8 cellular contexts compared by ENCODE assay signal in the genomic region with DNA sequence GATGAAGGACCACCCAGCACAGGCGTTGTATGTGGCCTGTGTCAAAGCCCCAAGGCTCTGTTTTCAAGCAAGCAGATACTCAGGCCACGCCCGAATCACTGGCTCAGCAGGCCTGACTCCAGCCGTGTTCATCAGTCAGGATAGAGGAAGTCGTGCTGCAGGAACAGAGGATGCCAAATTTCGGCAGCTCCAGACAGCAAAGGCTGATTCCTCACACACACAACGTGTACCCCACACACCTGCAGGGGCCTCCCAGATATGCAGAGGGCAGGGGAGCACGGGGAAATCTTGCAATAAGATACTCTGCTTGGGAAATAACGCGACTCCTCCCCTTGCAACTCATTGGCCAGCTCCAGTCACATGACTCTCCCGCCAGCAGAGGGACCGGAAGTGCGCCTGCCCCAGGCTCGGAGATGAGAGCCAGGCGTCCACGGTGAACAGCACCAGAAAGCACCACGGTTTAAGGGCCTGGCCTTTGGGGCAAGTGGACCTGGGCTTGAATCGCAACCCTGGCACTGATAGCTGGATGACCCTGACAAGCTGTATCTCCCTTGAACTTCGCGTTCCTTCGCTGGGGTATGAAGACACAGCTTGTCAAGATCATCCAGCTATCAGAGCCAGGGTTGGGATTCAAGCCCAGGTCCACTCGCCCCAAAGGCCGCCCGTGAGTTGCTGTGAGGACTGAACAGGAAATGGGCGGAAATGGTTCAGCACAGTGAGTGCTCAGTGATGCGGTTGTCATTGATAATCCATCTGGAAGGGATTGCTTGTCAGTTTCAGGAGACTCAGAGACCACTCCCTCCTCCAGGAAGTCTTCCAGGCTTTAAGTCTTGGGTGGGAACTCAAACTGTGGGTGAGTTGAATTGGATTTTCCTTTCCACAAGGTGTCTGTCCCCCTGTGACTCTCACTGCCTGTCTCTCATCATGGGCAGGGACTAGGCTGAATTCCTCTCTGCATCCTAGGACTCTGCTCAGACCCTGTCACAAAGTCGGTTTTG.
DNase-seq lines count a peak whose midpoint lies in the region; ATAC-seq and TF ChIP-seq lines count a peak whose summit lies in the region.

No MANE protein-coding gene starts in this region.

- DNase-seq in H7: peak; percentile 87
- DNase-seq in Panc1 (ENCODE audit: low read depth, low spot score): no peak
- DNase-seq in fibroblast of mammary gland (ENCODE audit: low read depth): peak; percentile 46
- peak; percentile 81 for DNase-seq in osteoblast (ENCODE audit: insufficient read length, low spot score, missing footprints)
- DNase-seq in activated T-helper 2 cell treated with anti-CD3 and anti-CD28 coated beads, Interferon-gamma antibody, Interleukin-2, Interleukin-4, amounts not matched to agents 10 μg/mL and 5 μg/mL and 100 μg/mL, durations not matched to agents 14 hours and 24 hours and 36 hours (ENCODE audit: low spot score): no peak
- no peak for DNase-seq in COLO668 (lab: John Stamatoyannopoulos, UW; ENCODE audit: unreplicated experiment)

- CTCF ChIA-PET in Panc1 (lab: Charles Lee): interaction anchor here (0.5 to 0.6 kb wide), 3 partner anchors 69 to 277 kb away, joined by 5 read pairs; no protein-coding TSS in a partner anchor

- peak; percentile 40; the same call in 1 of the 2 replicates for ATAC-seq in Panc1
- ATAC-seq in HG02798 (IDR thresholded peaks at IDR 0.05; ENCODE audit: poor library complexity, unreplicated experiment): no peak
- ATAC-seq in GM19328 (IDR thresholded peaks at IDR 0.05; ENCODE audit: unreplicated experiment): no peak

- no peak overlapping the region for H3K4me3 ChIP-seq in H7 (ENCODE audit: insufficient read depth, low read depth, low read length)
- H3K4me3 ChIP-seq in Panc1 (ENCODE audit: low read depth in 2 of 2, low read length in 2 of 2): peak overlapping the region; percentile 2 to 52; a peak in 3 of 4 replicates
- no peak overlapping the region for H3K4me3 ChIP-seq in fibroblast of mammary gland (ENCODE audit: control insufficient read depth, low read depth, low read length)
- no peak overlapping the region for H3K4me3 ChIP-seq in osteoblast (ENCODE audit: insufficient read depth, low read length)

- H3K4me2 ChIP-seq in osteoblast (ENCODE audit: insufficient read depth, low read length): no peak overlapping the region

- H3K27ac Mint-ChIP-seq in activated T-helper 2 cell treated with anti-CD3 and anti-CD28 coated beads, Interferon-gamma antibody, Interleukin-2, Interleukin-4, amounts not matched to agents 10 μg/mL and 5 μg/mL and 100 μg/mL, durations not matched to agents 14 hours and 24 hours and 36 hours: no peak overlapping the region

- H3K9me3 ChIP-seq in Panc1 (ENCODE audit: control insufficient read depth, insufficient read depth, low read depth, low read length) (no peaks in the 10 kb centered on the region), osteoblast (ENCODE audit: low read depth, low read length) (no peaks in the 10 kb centered on the region)

- H3K79me2 ChIP-seq in osteoblast (ENCODE audit: insufficient read depth, low read length): no peaks in the 10 kb centered on the region

- no peak overlapping the region for H2AFZ ChIP-seq in osteoblast (ENCODE audit: low read length)

- H3K27me3 Mint-ChIP-seq in activated T-helper 2 cell treated with anti-CD3 and anti-CD28 coated beads, Interferon-gamma antibody, Interleukin-2, Interleukin-4, amounts not matched to agents 10 μg/mL and 5 μg/mL and 100 μg/mL, durations not matched to agents 14 hours and 24 hours and 36 hours (ENCODE audit: low read depth): no peaks in the 10 kb centered on the region

- POLR2A ChIA-PET in Panc1 (lab: Charles Lee): interaction anchor here (0.6 to 0.7 kb wide), 3 partner anchors 38 to 286 kb away, joined by 3 to 4 read pairs (median 3); no protein-coding TSS in a partner anchor

- in situ Hi-C loops in Panc1 (cut with HindIII; ENCODE audit: low pct_unique_long_range_greater_than_20kb, low sequenced_read_pairs): no loop called here

- TF ChIP-seq CTCF in Panc1 (IDR thresholded peaks at IDR 0.05) (no peak), fibroblast of mammary gland (conservative IDR thresholded peaks at IDR 0.05; ENCODE audit: control insufficient read depth, insufficient read depth, low read depth, low read length) (no peak), osteoblast (IDR thresholded peaks at IDR 0.05; ENCODE audit: extremely low read depth, low read depth, low read length) (no peak)

- no peaks in the 10 kb centered on the region for H3K4me1 Mint-ChIP-seq in activated T-helper 2 cell treated with anti-CD3 and anti-CD28 coated beads, Interferon-gamma antibody, Interleukin-2, Interleukin-4, amounts not matched to agents 10 μg/mL and 5 μg/mL and 100 μg/mL, durations not matched to agents 14 hours and 24 hours and 36 hours (ENCODE audit: low read depth)

- no peaks in the 10 kb centered on the region for H3K36me3 Mint-ChIP-seq in activated T-helper 2 cell treated with anti-CD3 and anti-CD28 coated beads, Interferon-gamma antibody, Interleukin-2, Interleukin-4, amounts not matched to agents 10 μg/mL and 5 μg/mL and 100 μg/mL, durations not matched to agents 14 hours and 24 hours and 36 hours (ENCODE audit: low read depth)

- H3K36me3 ChIP-seq in H7 (replicated peaks; ENCODE audit: control insufficient read depth, insufficient read depth, low read length) (no peaks in the 10 kb centered on the region), Panc1 (ENCODE audit: control insufficient read depth, insufficient read depth, low read length) (no peaks in the 10 kb centered on the region), osteoblast (ENCODE audit: insufficient read depth, low read length) (no peaks in the 10 kb centered on the region)

- intact Hi-C loops in Panc1 (cut with micrococcal nuclease; ENCODE audit: unreplicated experiment): no loop called here
- intact Hi-C loops in activated T-helper 2 cell treated with anti-CD3 and anti-CD28 coated beads, Interferon-gamma antibody, Interleukin-2, Interleukin-4, amounts not matched to agents 10 μg/mL and 5 μg/mL and 100 μg/mL, durations not matched to agents 14 hours and 24 hours and 36 hours (cut with micrococcal nuclease): no loop called here

- peak overlapping the region; percentile 82 for H3K27ac ChIP-seq in Panc1 (ENCODE audit: low read length)
- H3K27ac ChIP-seq in osteoblast (ENCODE audit: low read depth, low read length): no peak overlapping the region

- BruUV-seq in Panc1 (replicated peaks; lab: Mats Ljungman, UMichigan): no TSS peak

- H3K27me3 ChIP-seq in H7 (ENCODE audit: control insufficient read depth, insufficient read depth, low read length): no peaks in the 10 kb centered on the region
- no peaks in the 10 kb centered on the region for H3K27me3 ChIP-seq in Panc1 (ENCODE audit: control insufficient read depth, insufficient read depth, low read length)
- no peaks in the 10 kb centered on the region for H3K27me3 ChIP-seq in osteoblast (ENCODE audit: insufficient read depth, low read length)

- H3K4me1 ChIP-seq in Panc1 (ENCODE audit: control insufficient read depth, insufficient read depth, low read length) (peaks cover 38% of the 10 kb centered on the region), osteoblast (ENCODE audit: insufficient read depth, low read length) (no peaks in the 10 kb centered on the region)

- H4K20me1 ChIP-seq in osteoblast (ENCODE audit: insufficient read depth, low read length): no peaks in the 10 kb centered on the region

- H3K4me3 Mint-ChIP-seq in activated T-helper 2 cell treated with anti-CD3 and anti-CD28 coated beads, Interferon-gamma antibody, Interleukin-2, Interleukin-4, amounts not matched to agents 10 μg/mL and 5 μg/mL and 100 μg/mL, durations not matched to agents 14 hours and 24 hours and 36 hours (ENCODE audit: low read depth): no peak overlapping the region

- H3K9me3 Mint-ChIP-seq in activated T-helper 2 cell treated with anti-CD3 and anti-CD28 coated beads, Interferon-gamma antibody, Interleukin-2, Interleukin-4, amounts not matched to agents 10 μg/mL and 5 μg/mL and 100 μg/mL, durations not matched to agents 14 hours and 24 hours and 36 hours: peaks cover 4% of the 10 kb centered on the region

Comparison
In these comparisons a context has a peak if more than half of its experiments do, and no peak if none do; other contexts are left out.
1. DNase-seq: peak in H7 (single experiment), fibroblast of mammary gland (single experiment) and osteoblast (single experiment); none in Panc1 (single experiment), activated T-helper 2 cell treated with anti-CD3 and anti-CD28 coated beads, Interferon-gamma antibody, Interleukin-2, Interleukin-4, amounts not matched to agents 10 μg/mL and 5 μg/mL and 100 μg/mL, durations not matched to agents 14 hours and 24 hours and 36 hours (single experiment) and COLO668 (single experiment).
2. H3K4me3 ChIP-seq: peak in Panc1 (2 of 2); none in H7 (single experiment), fibroblast of mammary gland (single experiment) and osteoblast (single experiment).